8 cellular contexts compared by ENCODE assay signal in genomic region chr6:2846873-2847224, GRCh38. TPM values are rescaled to one million over a fixed set of nuclear protein-coding genes. Genes with fewer than 3 reads are reported as not detected.
DNase-seq lines count a peak whose midpoint lies in the region; ATAC-seq, FAIRE-seq and TF ChIP-seq lines count a peak whose summit lies in the region.

No MANE protein-coding gene starts in this region.

- H3K4me3 ChIP-seq in fibroblast of pulmonary artery (replicated peaks; ENCODE audit: low read depth, low read length) (peak overlapping the region; percentile 30), smooth muscle cell (no peak overlapping the region)

- peak; percentile 48 for FAIRE-seq in GM12892 (lab: Jason Lieb, UNC)

- no peak overlapping the region for H2AFZ ChIP-seq in smooth muscle cell (ENCODE audit: low read depth)

- no peak overlapping the region for H3K9ac ChIP-seq in smooth muscle cell (ENCODE audit: low read depth)

- H3K4me1 Mint-ChIP-seq in T-helper 17 cell = peaks cover 30% of the 10 kb centered on the region

- 71% methylated on average over 1 of the region's 1 CpG for WGBS in smooth muscle cell (ENCODE audit: low lambda C conversion rate)

- H3F3A ChIP-seq in smooth muscle cell (ENCODE audit: low read depth) = peaks cover 8% of the 10 kb centered on the region

- no peaks in the 10 kb centered on the region for H4K20me1 ChIP-seq in smooth muscle cell (ENCODE audit: low read depth)

- H3K36me3 Mint-ChIP-seq in T-helper 17 cell (ENCODE audit: low read depth) = no peaks in the 10 kb centered on the region

- H3K4me2 ChIP-seq in smooth muscle cell = peak overlapping the region; percentile 75

- no peak for TF ChIP-seq POLR2A in GM12892 (IDR thresholded peaks at IDR 0.05; ENCODE audit: low read depth, low read length)

- DNase-seq in GM12892 (ENCODE audit: insufficient read length) (no peak), T-helper 17 cell (no peak), fibroblast of pulmonary artery (ENCODE audit: low read depth) (no peak), smooth muscle cell (lab: John Stamatoyannopoulos, UW; ENCODE audit: unreplicated experiment) (no peak), NCI-H2107 (lab: John Stamatoyannopoulos, UW) (no peak), COLO668 (lab: John Stamatoyannopoulos, UW; ENCODE audit: unreplicated experiment) (no peak), Kasumi-1 (lab: John Stamatoyannopoulos, UW) (no peak)

- no peaks in the 10 kb centered on the region for H3K79me2 ChIP-seq in smooth muscle cell (ENCODE audit: low read depth)

- H3K4me1 ChIP-seq in smooth muscle cell (ENCODE audit: low read depth) = no peaks in the 10 kb centered on the region

- H3K36me3 ChIP-seq in smooth muscle cell (ENCODE audit: low read depth) = no peaks in the 10 kb centered on the region

- H3K27ac ChIP-seq in smooth muscle cell (ENCODE audit: low read depth) = peak overlapping the region; percentile 40

- H3K27me3 ChIP-seq in smooth muscle cell (ENCODE audit: low read depth) = no peaks in the 10 kb centered on the region

- TF ChIP-seq CTCF in fibroblast of pulmonary artery (IDR thresholded peaks at IDR 0.05; ENCODE audit: low read length, missing control alignments) = no peak
- no peak for TF ChIP-seq CTCF in smooth muscle cell (IDR thresholded peaks at IDR 0.05; ENCODE audit: borderline replicate concordance, insufficient read depth, poor library complexity, severe bottlenecking)

- no peaks in the 10 kb centered on the region for H3K27me3 Mint-ChIP-seq in T-helper 17 cell

- ATAC-seq in T-helper 17 cell (no peak), HG02970 (IDR thresholded peaks at IDR 0.05; ENCODE audit: low FRiP score, unreplicated experiment) (no peak)

- peak overlapping the region; percentile 92 for H3K27ac Mint-ChIP-seq in T-helper 17 cell

- H3K4me3 Mint-ChIP-seq in T-helper 17 cell = peak overlapping the region; percentile 83

- H3K9me3 ChIP-seq in T-helper 17 cell (ENCODE audit: control insufficient read depth, low read length, poor library complexity, severe bottlenecking) = no peaks in the 10 kb centered on the region
- no peaks in the 10 kb centered on the region for H3K9me3 ChIP-seq in smooth muscle cell (replicated peaks; ENCODE audit: low read depth)

RNA-seq across cellular contexts. Expression of gene SERPINB1, which starts 5.2 kb away (rescaled TPM):
- 7.5 TPM for polyA plus RNA-seq in GM12892 (2012; ENCODE audit: missing spikeins)
- total RNA-seq in T-helper 17 cell = 10 to 100 TPM; 39.2 to 44.4 TPM
- 10.5 and 14.8 TPM in 2 replicates for total RNA-seq in smooth muscle cell
- polyA plus RNA-seq in smooth muscle cell = 17.7 and 21.9 TPM in 2 replicates

RNA-seq across cellular contexts. Expression of gene SERPINB9, which starts 56.3 kb away (rescaled TPM):
- 13.7 TPM for polyA plus RNA-seq in GM12892 (2012; ENCODE audit: missing spikeins)
- total RNA-seq in T-helper 17 cell = 10 to 100 TPM; 32.9 to 37.7 TPM
- 22.4 and 23.7 TPM in 2 replicates for total RNA-seq in smooth muscle cell
- polyA plus RNA-seq in smooth muscle cell = 12.9 and 14.5 TPM in 2 replicates
